Comparison of ENCODE assay signal across 8 cellular contexts in genomic region chr10:104268691-104269645, GRCh38. TPM values are rescaled to one million over a fixed set of nuclear protein-coding genes. Genes with fewer than 3 reads are reported as not detected.
DNase-seq lines count a peak whose midpoint lies in the region; ATAC-seq lines count a peak whose summit lies in the region.

GSTO2 (plus strand) TSS chr10:104269184; CDS start chr10:104274916, 5,732 bp downstream.

- ATAC-seq in GM18873 (IDR thresholded peaks at IDR 0.05; ENCODE audit: low FRiP score, unreplicated experiment) (peak; percentile 98), HG03135 (IDR thresholded peaks at IDR 0.05; ENCODE audit: unreplicated experiment) (peak; percentile 99)
- peak; percentile 87 to 93 for ATAC-seq in activated CD4-positive, CD25-positive, alpha-beta regulatory T cell treated with anti-CD3 and anti-CD28 coated beads, Interleukin-2, amount 50 U/mL, for 24 hours

- peak; percentile 98 for DNase-seq in A172 (ENCODE audit: low spot score)
- peak; percentile 91 for DNase-seq in NCI-H2227 treated with DMSO at 0.1 percent for 48 hours (lab: John Stamatoyannopoulos, UW)
- DNase-seq in cerebellar cortex (ENCODE audit: low spot score): peak; percentile 99
- peak; percentile 99 for DNase-seq in islet precursor cell
- peak; percentile 96 for DNase-seq in stimulated activated CD4-positive, alpha-beta T cell treated with anti-CD3 and anti-CD28 coated beads, Interleukin-12 subunit alpha, Interleukin-12 subunit beta, amount 100 ng/mL, for 4 hours

RNA-seq across cellular contexts. Expression of gene GSTO2, which starts in this region (rescaled TPM):
- total RNA-seq in A172 (2014; rRNA removed; shearing (Covaris generic)): 0.38 and 5.2 TPM in 2 replicates

Comparison
In these comparisons a context has a peak if more than half of its experiments do, and no peak if none do; other contexts are left out.
1. Peak in every context shown above with its lines: DNase-seq and ATAC-seq.